ENCODE assay signal across 8 cellular contexts in genomic region chr3:13480340-13481318, GRCh38. TPM values are rescaled to one million over a fixed set of nuclear protein-coding genes. Genes with fewer than 3 reads are reported as not detected.
DNase-seq lines count a peak whose midpoint lies in the region; ATAC-seq and TF ChIP-seq lines count a peak whose summit lies in the region.

No MANE protein-coding gene starts in this region.

- H3K4me3 ChIP-seq in WI38 (ENCODE audit: low read depth, low read length) (peak overlapping the region; percentile 63), mucosa of stomach (ENCODE audit: low read length) (peak overlapping the region; percentile 68), tibial nerve (peak overlapping the region; percentile 52 to 88 (median 68))

- peaks cover 27% of the 10 kb centered on the region for H3K4me1 ChIP-seq in mucosa of stomach (ENCODE audit: control insufficient read depth, insufficient read depth, low read length)
- H3K4me1 ChIP-seq in tibial nerve, result peaks cover 0 to 60% (median 31%) of the 10 kb centered on the region in 4 donors

- H3K9me3 ChIP-seq in mucosa of stomach (ENCODE audit: control insufficient read depth, low read length) (no peaks in the 10 kb centered on the region), tibial nerve (no peaks in the 10 kb centered on the region)

- no peak for TF ChIP-seq POLR2A in tibial nerve (IDR thresholded peaks at IDR 0.05)

- H3K9me3 Mint-ChIP-seq in endothelial cell (ENCODE audit: unreplicated experiment), result no peaks in the 10 kb centered on the region

- peak overlapping the region; percentile 90 for H3K4me3 Mint-ChIP-seq in endothelial cell (ENCODE audit: unreplicated experiment)

- DNase-seq in endothelial cell (ENCODE audit: low spot score) (peak; percentile 31), tibial nerve (ENCODE audit: low spot score in 2 of 2) (no peak), UCSD-AML1 (lab: John Stamatoyannopoulos, UW; ENCODE audit: unreplicated experiment) (no peak), NCI-H2029 (lab: John Stamatoyannopoulos, UW) (no peak)

- WGBS in tibial nerve, 2 donors, result 36 to 44% methylated on average over 14 to 20 of the region's 70 CpGs

- TF ChIP-seq EP300 in tibial nerve (IDR thresholded peaks at IDR 0.05), result no peak

- no peak overlapping the region for H3K27ac Mint-ChIP-seq in endothelial cell (ENCODE audit: unreplicated experiment)

- ATAC-seq in GM18508 (IDR thresholded peaks at IDR 0.05; ENCODE audit: insufficient read depth, unreplicated experiment) (peak; percentile 11), HG02884 (IDR thresholded peaks at IDR 0.05; ENCODE audit: unreplicated experiment) (peak; percentile 21)

- no peaks in the 10 kb centered on the region for H3K27me3 ChIP-seq in mucosa of stomach (ENCODE audit: control insufficient read depth, insufficient read depth, low read length)
- H3K27me3 ChIP-seq in tibial nerve, result no peaks in the 10 kb centered on the region

- H3K27ac ChIP-seq in tibial nerve, result peak overlapping the region; percentile 61 to 98 (median 92)

- H3K36me3 Mint-ChIP-seq in endothelial cell (ENCODE audit: low read depth, unreplicated experiment), result peaks cover 8% of the 10 kb centered on the region

- peak overlapping the region; percentile 71 for H3K9ac ChIP-seq in mucosa of stomach (ENCODE audit: low read length)

- H3K36me3 ChIP-seq in mucosa of stomach (ENCODE audit: control insufficient read depth, insufficient read depth, low read length) (no peaks in the 10 kb centered on the region), tibial nerve (peaks cover 0 to 8% (median 0%) of the 10 kb centered on the region in 3 donors)

- H3K4me1 Mint-ChIP-seq in endothelial cell (ENCODE audit: unreplicated experiment), result peaks cover 4% of the 10 kb centered on the region

- TF ChIP-seq CTCF in WI38 (IDR thresholded peaks at IDR 0.05; ENCODE audit: low read depth, low read length), result no peak
- no peak for TF ChIP-seq CTCF in endothelial cell (IDR thresholded peaks at IDR 0.05; ENCODE audit: unreplicated experiment)
- no peak for TF ChIP-seq CTCF in tibial nerve (IDR thresholded peaks at IDR 0.05)

- H3K27me3 Mint-ChIP-seq in endothelial cell (ENCODE audit: unreplicated experiment), result peaks cover 5% of the 10 kb centered on the region

RNA-seq across cellular contexts. Expression of gene HDAC11, which starts 0.5 kb away (rescaled TPM):
- total RNA-seq in endothelial cell (ENCODE audit: unreplicated experiment), result 14.8 TPM
- 10 to 100 TPM; 20.9 to 25.1 (median 23.9) TPM for total RNA-seq in tibial nerve
